Comparison of ENCODE assay signal across 1 cellular context in the genomic region with DNA sequence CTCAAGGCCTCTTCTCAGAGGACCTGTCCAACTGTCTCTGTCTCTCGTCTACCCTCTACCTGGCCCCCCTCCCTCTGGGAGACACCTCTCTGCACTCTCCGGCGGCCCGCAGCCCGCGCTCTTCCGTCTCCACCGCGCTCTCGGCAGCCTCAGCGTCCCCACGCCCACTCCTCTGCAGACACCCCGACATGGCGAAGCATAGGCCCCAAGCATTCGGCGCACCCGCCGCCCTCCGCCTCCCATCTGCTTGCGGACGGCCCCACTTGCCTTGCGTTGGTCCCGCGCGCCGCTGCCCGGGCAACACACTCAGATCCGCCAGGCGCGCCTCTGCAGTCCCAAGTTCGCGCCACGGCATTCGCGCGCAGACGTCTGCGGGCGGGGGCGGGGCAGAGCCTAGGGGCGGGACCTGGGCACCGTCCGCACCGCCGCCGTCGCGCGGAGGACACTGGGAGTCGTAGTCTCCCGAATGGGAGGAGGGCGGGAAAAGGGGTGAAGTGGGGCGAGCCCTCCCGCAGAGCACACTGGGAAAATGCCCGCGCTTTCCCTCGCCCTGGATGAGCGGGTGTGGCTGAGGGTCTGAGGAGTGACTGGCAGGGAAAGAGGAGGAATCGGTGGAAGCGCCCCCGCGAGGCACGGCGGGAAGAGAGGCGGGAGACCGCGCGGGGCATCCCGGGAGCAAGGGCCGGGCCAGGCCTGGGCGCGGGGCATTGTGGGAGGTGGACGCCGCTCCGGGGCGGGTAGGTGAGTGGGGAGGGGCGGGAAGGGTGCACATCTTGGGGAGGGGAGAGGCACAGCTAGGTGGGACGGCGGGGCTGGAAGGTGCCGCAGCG.
TF ChIP-seq lines count a peak whose summit lies in the region.

A gene (minus strand): TSS at position 371 of the 830 bp plus-strand sequence. CDS start 4,778 bp downstream, outside the sequence.
A gene (plus strand): TSS at position 707 of the 830 bp plus-strand sequence. CDS start 1,123 bp downstream, outside the sequence.

TF ChIP-seq in K562, 482 proteins besides CTCF, POLR2A, EP300 and RAD21 (continued from another document and continues in another):
- TF ChIP-seq, protein P1, sequence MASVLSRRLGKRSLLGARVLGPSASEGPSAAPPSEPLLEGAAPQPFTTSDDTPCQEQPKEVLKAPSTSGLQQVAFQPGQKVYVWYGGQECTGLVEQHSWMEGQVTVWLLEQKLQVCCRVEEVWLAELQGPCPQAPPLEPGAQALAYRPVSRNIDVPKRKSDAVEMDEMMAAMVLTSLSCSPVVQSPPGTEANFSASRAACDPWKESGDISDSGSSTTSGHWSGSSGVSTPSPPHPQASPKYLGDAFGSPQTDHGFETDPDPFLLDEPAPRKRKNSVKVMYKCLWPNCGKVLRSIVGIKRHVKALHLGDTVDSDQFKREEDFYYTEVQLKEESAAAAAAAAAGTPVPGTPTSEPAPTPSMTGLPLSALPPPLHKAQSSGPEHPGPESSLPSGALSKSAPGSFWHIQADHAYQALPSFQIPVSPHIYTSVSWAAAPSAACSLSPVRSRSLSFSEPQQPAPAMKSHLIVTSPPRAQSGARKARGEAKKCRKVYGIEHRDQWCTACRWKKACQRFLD (CRISPR knock-in tag; IDR thresholded peaks at IDR 0.05): peak; percentile 74; the same call in 1 of the 2 replicates
- TF ChIP-seq CBFB (CRISPR knock-in tag; IDR thresholded peaks at IDR 0.05) (no peak), HNRNPK (IDR thresholded peaks at IDR 0.05; ENCODE audit: low read depth, low read length, poor library complexity, severe bottlenecking) (peak; percentile 22), RFX7 (CRISPR knock-in tag; IDR thresholded peaks at IDR 0.05) (no peak), ARID1B (IDR thresholded peaks at IDR 0.05) (no peak), CBX8 (IDR thresholded peaks at IDR 0.05; ENCODE audit: borderline replicate concordance, extremely low read depth, low read depth, low read length, poor library complexity, severe bottlenecking) (no peak), ZNF133 (CRISPR knock-in tag; IDR thresholded peaks at IDR 0.05) (no peak), MAZ (CRISPR knock-in tag; conservative IDR thresholded peaks at IDR 0.05 in 1 of 2, IDR thresholded peaks at IDR 0.05 in 1 of 2) (peak; percentile 90 to 96), FOXM1 (IDR thresholded peaks at IDR 0.05; ENCODE audit: low read depth) (no peak), FOXM1 (CRISPR knock-in tag; IDR thresholded peaks at IDR 0.05; ENCODE audit: low read depth) (no peak), ETS2 (tag; IDR thresholded peaks at IDR 0.05; ENCODE audit: borderline replicate concordance, poor library complexity, severe bottlenecking) (no peak), EGR1 (conservative IDR thresholded peaks at IDR 0.05) (peak; percentile 87), RBM14 (IDR thresholded peaks at IDR 0.05; ENCODE audit: borderline replicate concordance, insufficient read depth, low read depth, low read length) (no peak), ZNF584 (CRISPR knock-in tag; IDR thresholded peaks at IDR 0.05; ENCODE audit: low read depth) (peak; percentile 41; the same call in 1 of the 2 replicates), E2F3 (CRISPR knock-in tag; IDR thresholded peaks at IDR 0.05) (peak; percentile 96), NCOA1 (IDR thresholded peaks at IDR 0.05; ENCODE audit: low read depth) (no peak), FOXA3 (CRISPR knock-in tag; conservative IDR thresholded peaks at IDR 0.05 in 1 of 2, IDR thresholded peaks at IDR 0.05 in 1 of 2) (peak in 1 of 2 experiments; percentile 72; a peak in 2 of 4 replicates), NELFE (IDR thresholded peaks at IDR 0.05; ENCODE audit: insufficient read depth, insufficient read length) (no peak), ELF4 (CRISPR knock-in tag; IDR thresholded peaks at IDR 0.05) (0 out of 2 replicates have a peak, but pooled peaks have one; percentile 33), NEUROD1 (IDR thresholded peaks at IDR 0.05; ENCODE audit: borderline replicate concordance, low read depth, low read length, partially characterized antibody) (peak; percentile 27), TEAD1 (CRISPR knock-in tag; IDR thresholded peaks at IDR 0.05) (peak; percentile 71 to 84; a peak in 3 of 4 replicates)
- TF ChIP-seq, protein P2, sequence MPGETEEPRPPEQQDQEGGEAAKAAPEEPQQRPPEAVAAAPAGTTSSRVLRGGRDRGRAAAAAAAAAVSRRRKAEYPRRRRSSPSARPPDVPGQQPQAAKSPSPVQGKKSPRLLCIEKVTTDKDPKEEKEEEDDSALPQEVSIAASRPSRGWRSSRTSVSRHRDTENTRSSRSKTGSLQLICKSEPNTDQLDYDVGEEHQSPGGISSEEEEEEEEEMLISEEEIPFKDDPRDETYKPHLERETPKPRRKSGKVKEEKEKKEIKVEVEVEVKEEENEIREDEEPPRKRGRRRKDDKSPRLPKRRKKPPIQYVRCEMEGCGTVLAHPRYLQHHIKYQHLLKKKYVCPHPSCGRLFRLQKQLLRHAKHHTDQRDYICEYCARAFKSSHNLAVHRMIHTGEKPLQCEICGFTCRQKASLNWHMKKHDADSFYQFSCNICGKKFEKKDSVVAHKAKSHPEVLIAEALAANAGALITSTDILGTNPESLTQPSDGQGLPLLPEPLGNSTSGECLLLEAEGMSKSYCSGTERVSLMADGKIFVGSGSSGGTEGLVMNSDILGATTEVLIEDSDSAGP (CRISPR knock-in tag; IDR thresholded peaks at IDR 0.05): no peak
- TF ChIP-seq, protein P3, sequence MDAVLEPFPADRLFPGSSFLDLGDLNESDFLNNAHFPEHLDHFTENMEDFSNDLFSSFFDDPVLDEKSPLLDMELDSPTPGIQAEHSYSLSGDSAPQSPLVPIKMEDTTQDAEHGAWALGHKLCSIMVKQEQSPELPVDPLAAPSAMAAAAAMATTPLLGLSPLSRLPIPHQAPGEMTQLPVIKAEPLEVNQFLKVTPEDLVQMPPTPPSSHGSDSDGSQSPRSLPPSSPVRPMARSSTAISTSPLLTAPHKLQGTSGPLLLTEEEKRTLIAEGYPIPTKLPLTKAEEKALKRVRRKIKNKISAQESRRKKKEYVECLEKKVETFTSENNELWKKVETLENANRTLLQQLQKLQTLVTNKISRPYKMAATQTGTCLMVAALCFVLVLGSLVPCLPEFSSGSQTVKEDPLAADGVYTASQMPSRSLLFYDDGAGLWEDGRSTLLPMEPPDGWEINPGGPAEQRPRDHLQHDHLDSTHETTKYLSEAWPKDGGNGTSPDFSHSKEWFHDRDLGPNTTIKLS (IDR thresholded peaks at IDR 0.05; ENCODE audit: borderline replicate concordance, low read depth): peak; percentile 81; the same call in 1 of the 2 replicates
- TF ChIP-seq, protein P4, sequence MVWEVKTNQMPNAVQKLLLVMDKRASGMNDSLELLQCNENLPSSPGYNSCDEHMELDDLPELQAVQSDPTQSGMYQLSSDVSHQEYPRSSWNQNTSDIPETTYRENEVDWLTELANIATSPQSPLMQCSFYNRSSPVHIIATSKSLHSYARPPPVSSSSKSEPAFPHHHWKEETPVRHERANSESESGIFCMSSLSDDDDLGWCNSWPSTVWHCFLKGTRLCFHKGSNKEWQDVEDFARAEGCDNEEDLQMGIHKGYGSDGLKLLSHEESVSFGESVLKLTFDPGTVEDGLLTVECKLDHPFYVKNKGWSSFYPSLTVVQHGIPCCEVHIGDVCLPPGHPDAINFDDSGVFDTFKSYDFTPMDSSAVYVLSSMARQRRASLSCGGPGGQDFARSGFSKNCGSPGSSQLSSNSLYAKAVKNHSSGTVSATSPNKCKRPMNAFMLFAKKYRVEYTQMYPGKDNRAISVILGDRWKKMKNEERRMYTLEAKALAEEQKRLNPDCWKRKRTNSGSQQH (CRISPR knock-in tag; IDR thresholded peaks at IDR 0.05): 0 out of 2 replicates have a peak, but pooled peaks have one; percentile 22
- TF ChIP-seq, protein P5, sequence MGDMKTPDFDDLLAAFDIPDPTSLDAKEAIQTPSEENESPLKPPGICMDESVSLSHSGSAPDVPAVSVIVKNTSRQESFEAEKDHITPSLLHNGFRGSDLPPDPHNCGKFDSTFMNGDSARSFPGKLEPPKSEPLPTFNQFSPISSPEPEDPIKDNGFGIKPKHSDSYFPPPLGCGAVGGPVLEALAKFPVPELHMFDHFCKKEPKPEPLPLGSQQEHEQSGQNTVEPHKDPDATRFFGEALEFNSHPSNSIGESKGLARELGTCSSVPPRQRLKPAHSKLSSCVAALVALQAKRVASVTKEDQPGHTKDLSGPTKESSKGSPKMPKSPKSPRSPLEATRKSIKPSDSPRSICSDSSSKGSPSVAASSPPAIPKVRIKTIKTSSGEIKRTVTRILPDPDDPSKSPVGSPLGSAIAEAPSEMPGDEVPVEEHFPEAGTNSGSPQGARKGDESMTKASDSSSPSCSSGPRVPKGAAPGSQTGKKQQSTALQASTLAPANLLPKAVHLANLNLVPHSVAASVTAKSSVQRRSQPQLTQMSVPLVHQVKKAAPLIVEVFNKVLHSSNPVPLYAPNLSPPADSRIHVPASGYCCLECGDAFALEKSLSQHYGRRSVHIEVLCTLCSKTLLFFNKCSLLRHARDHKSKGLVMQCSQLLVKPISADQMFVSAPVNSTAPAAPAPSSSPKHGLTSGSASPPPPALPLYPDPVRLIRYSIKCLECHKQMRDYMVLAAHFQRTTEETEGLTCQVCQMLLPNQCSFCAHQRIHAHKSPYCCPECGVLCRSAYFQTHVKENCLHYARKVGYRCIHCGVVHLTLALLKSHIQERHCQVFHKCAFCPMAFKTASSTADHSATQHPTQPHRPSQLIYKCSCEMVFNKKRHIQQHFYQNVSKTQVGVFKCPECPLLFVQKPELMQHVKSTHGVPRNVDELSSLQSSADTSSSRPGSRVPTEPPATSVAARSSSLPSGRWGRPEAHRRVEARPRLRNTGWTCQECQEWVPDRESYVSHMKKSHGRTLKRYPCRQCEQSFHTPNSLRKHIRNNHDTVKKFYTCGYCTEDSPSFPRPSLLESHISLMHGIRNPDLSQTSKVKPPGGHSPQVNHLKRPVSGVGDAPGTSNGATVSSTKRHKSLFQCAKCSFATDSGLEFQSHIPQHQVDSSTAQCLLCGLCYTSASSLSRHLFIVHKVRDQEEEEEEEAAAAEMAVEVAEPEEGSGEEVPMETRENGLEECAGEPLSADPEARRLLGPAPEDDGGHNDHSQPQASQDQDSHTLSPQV (IDR thresholded peaks at IDR 0.05): peak; percentile 95
- TF ChIP-seq, protein P6, sequence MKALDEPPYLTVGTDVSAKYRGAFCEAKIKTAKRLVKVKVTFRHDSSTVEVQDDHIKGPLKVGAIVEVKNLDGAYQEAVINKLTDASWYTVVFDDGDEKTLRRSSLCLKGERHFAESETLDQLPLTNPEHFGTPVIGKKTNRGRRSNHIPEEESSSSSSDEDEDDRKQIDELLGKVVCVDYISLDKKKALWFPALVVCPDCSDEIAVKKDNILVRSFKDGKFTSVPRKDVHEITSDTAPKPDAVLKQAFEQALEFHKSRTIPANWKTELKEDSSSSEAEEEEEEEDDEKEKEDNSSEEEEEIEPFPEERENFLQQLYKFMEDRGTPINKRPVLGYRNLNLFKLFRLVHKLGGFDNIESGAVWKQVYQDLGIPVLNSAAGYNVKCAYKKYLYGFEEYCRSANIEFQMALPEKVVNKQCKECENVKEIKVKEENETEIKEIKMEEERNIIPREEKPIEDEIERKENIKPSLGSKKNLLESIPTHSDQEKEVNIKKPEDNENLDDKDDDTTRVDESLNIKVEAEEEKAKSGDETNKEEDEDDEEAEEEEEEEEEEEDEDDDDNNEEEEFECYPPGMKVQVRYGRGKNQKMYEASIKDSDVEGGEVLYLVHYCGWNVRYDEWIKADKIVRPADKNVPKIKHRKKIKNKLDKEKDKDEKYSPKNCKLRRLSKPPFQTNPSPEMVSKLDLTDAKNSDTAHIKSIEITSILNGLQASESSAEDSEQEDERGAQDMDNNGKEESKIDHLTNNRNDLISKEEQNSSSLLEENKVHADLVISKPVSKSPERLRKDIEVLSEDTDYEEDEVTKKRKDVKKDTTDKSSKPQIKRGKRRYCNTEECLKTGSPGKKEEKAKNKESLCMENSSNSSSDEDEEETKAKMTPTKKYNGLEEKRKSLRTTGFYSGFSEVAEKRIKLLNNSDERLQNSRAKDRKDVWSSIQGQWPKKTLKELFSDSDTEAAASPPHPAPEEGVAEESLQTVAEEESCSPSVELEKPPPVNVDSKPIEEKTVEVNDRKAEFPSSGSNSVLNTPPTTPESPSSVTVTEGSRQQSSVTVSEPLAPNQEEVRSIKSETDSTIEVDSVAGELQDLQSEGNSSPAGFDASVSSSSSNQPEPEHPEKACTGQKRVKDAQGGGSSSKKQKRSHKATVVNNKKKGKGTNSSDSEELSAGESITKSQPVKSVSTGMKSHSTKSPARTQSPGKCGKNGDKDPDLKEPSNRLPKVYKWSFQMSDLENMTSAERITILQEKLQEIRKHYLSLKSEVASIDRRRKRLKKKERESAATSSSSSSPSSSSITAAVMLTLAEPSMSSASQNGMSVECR (CRISPR knock-in tag; IDR thresholded peaks at IDR 0.05): peak; percentile 97
- TF ChIP-seq, protein P7, sequence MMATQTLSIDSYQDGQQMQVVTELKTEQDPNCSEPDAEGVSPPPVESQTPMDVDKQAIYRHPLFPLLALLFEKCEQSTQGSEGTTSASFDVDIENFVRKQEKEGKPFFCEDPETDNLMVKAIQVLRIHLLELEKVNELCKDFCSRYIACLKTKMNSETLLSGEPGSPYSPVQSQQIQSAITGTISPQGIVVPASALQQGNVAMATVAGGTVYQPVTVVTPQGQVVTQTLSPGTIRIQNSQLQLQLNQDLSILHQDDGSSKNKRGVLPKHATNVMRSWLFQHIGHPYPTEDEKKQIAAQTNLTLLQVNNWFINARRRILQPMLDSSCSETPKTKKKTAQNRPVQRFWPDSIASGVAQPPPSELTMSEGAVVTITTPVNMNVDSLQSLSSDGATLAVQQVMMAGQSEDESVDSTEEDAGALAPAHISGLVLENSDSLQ (IDR thresholded peaks at IDR 0.05): peak; percentile 94
- TF ChIP-seq, protein P8, sequence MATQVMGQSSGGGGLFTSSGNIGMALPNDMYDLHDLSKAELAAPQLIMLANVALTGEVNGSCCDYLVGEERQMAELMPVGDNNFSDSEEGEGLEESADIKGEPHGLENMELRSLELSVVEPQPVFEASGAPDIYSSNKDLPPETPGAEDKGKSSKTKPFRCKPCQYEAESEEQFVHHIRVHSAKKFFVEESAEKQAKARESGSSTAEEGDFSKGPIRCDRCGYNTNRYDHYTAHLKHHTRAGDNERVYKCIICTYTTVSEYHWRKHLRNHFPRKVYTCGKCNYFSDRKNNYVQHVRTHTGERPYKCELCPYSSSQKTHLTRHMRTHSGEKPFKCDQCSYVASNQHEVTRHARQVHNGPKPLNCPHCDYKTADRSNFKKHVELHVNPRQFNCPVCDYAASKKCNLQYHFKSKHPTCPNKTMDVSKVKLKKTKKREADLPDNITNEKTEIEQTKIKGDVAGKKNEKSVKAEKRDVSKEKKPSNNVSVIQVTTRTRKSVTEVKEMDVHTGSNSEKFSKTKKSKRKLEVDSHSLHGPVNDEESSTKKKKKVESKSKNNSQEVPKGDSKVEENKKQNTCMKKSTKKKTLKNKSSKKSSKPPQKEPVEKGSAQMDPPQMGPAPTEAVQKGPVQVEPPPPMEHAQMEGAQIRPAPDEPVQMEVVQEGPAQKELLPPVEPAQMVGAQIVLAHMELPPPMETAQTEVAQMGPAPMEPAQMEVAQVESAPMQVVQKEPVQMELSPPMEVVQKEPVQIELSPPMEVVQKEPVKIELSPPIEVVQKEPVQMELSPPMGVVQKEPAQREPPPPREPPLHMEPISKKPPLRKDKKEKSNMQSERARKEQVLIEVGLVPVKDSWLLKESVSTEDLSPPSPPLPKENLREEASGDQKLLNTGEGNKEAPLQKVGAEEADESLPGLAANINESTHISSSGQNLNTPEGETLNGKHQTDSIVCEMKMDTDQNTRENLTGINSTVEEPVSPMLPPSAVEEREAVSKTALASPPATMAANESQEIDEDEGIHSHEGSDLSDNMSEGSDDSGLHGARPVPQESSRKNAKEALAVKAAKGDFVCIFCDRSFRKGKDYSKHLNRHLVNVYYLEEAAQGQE (CRISPR knock-in tag; IDR thresholded peaks at IDR 0.05; ENCODE audit: low read depth): peak; percentile 38; the same call in 1 of the 2 replicates
